ENCODE assay signal across 25 cellular contexts in genomic region chr18:61637905-61638304, GRCh38.
DNase-seq lines count a peak whose midpoint lies in the region; ATAC-seq and TF ChIP-seq lines count a peak whose summit lies in the region.
"Had no signal": no experiment of that assay in that cellular context is flagged by ENCODE, and none has a peak within 500 bp of the region (broad histone marks: within the 10 kb centered on the region; RNA-seq: fewer than 3 reads in every experiment).

No MANE protein-coding gene starts in this region.

- H3K9me3 ChIP-seq in thyroid gland: no peaks in the 10 kb centered on the region
- H3K9me3 ChIP-seq: BLaER1 treated with 17β-estradiol and CSF1 and Interleukin-3, amounts not matched to agents 10 nM and 100 nM; HAP-1; ovary; right atrium auricular region; spleen; upper lobe of right lung had no signal

- H3K36me3 ChIP-seq in thyroid gland: no peaks in the 10 kb centered on the region
- H3K36me3 ChIP-seq: BLaER1 treated with 17β-estradiol and CSF1 and Interleukin-3, amounts not matched to agents 10 nM and 100 nM; cardiac muscle cell; HAP-1; ovary; right atrium auricular region; spleen; upper lobe of right lung had no signal

- WGBS in thyroid gland, 2 donors: 35 to 49% methylated on average over 2 of the region's 2 CpGs

- intact Hi-C loops in thyroid gland (cut with DNase I): loop anchor here (10.0 kb wide), 1 partner anchor 53 kb away; no protein-coding TSS in a partner anchor

- TF ChIP-seq CTCF in thyroid gland (IDR thresholded peaks at IDR 0.05): no peak

- ATAC-seq in esophagus mucosa (peak; percentile 73), left lobe of liver (peak; percentile 7)
- ATAC-seq: activated T-helper 17 cell treated with anti-CD3 and anti-CD28 coated beads, Interleukin-2, amount 50 U/mL, for 72 hours; natural killer cell treated with Interleukin-12 subunit alpha and Interleukin-12 subunit beta and Interleukin-15 and Interleukin-18, amount 100 ng/mL, for 72 hours; upper lobe of right lung had no signal

- peak; percentile 54 for DNase-seq in NCI-H69 (lab: John Stamatoyannopoulos, UW)
- no peak for DNase-seq in left lobe of liver (ENCODE audit: low spot score)
- peak; percentile 31 to 48 for DNase-seq in thyroid gland
- DNase-seq in anterior cingulate cortex (lab: John Stamatoyannopoulos, UW): no peak
- DNase-seq in SIG-M5 (lab: John Stamatoyannopoulos, UW): no peak
- no peak for DNase-seq in NCI-H748 treated with DMSO at 0.1 percent for 48 hours (lab: John Stamatoyannopoulos, UW)
- DNase-seq: activated CD4-positive, alpha-beta memory T cell treated with anti-CD3 and anti-CD28 coated beads, Interleukin-2, amount 10 ng/mL, durations not matched to agents 7 days and 5 days; activated CD4-positive, alpha-beta T cell treated with anti-CD3 and anti-CD28 coated beads for 1 hour; activated CD8-positive, alpha-beta memory T cell treated with anti-CD3 and anti-CD28 coated beads, Interleukin-2, amount 50 U/mL, for 48 hours; dermis blood vessel endothelial cell; Karpas-422; midbrain; NCI-H1436; NCI-H2081 treated with DMSO at 0.1 percent for 48 hours; NCI-H226; ovary; spleen; upper lobe of right lung had no signal

- H3K27me3 ChIP-seq in thyroid gland: no peaks in the 10 kb centered on the region
- H3K27me3 ChIP-seq: cardiac muscle cell, ovary, right atrium auricular region, upper lobe of right lung had no signal

- H3K27ac ChIP-seq in thyroid gland: peak overlapping the region; percentile 3 to 69 (median 37)
- H3K27ac ChIP-seq: BLaER1 treated with 17β-estradiol and CSF1 and Interleukin-3, amounts not matched to agents 10 nM and 100 nM; cardiac muscle cell; ovary; right atrium auricular region; spleen; upper lobe of right lung had no signal

- TF ChIP-seq POLR2A in thyroid gland (IDR thresholded peaks at IDR 0.05): no peak

- H3K4me3 ChIP-seq in thyroid gland (replicated peaks in 1 of 3): no peak overlapping the region
- H3K4me3 ChIP-seq: BLaER1 treated with 17β-estradiol and CSF1 and Interleukin-3, amounts not matched to agents 10 nM and 100 nM; cardiac muscle cell; HAP-1; ovary; right atrium auricular region; spleen; upper lobe of right lung had no signal

- H3K4me1 ChIP-seq in thyroid gland: peaks cover 31 to 32% of the 10 kb centered on the region in 2 donors
- H3K4me1 ChIP-seq: spleen had no signal

Comparison
In these comparisons a context has a peak if more than half of its experiments do, and no peak if none do; other contexts are left out.
1. DNase-seq: peak in NCI-H69 (single experiment) and thyroid gland (2 of 2); none in left lobe of liver (single experiment), anterior cingulate cortex (0 of 58), SIG-M5 (single experiment) and NCI-H748 treated with DMSO at 0.1 percent for 48 hours (single experiment).